1 cellular context compared by ENCODE assay signal in genomic region chr3:69451594-69451993, GRCh38.
TF ChIP-seq lines count a peak whose summit lies in the region.

No MANE protein-coding gene starts in this region.

TF ChIP-seq in HCT116, 20 proteins besides CTCF, POLR2A, EP300 and RAD21 (continued from another document):
- TF ChIP-seq YY1 (IDR thresholded peaks at IDR 0.05; ENCODE audit: extremely low read depth, insufficient replicate concordance, low read depth, low read length), result no peak
TF ChIP-seq in HCT116: peak in this region for 0.
